In genomic region chr15:85401108-85401765, GRCh38 we compare ENCODE assay signal across 13 cellular contexts. TPM values are rescaled to one million over a fixed set of nuclear protein-coding genes. Genes with fewer than 3 reads are reported as not detected.
A peak's percentile ranks its signal among the peaks of the same experiment; 100 is the strongest.
DNase-seq lines count a peak whose midpoint lies in the region; ATAC-seq and TF ChIP-seq lines count a peak whose summit lies in the region.
"Had no signal": no experiment of that assay in that cellular context is flagged by ENCODE, and none has a peak within 500 bp of the region (broad histone marks: within the 10 kb centered on the region; RNA-seq: fewer than 3 reads in every experiment).

No MANE protein-coding gene starts in this region.

- peaks cover 3% of the 10 kb centered on the region for H3K79me1 ChIP-seq in neuronal stem cell (ENCODE audit: low read depth, low read length)

- DNase-seq in glutamatergic neuron: no peak
- DNase-seq in DMS79 treated with DMSO at 0.1 percent for 48 hours (lab: John Stamatoyannopoulos, UW): no peak
- DNase-seq in sciatic nerve (ENCODE audit: low spot score): no peak
- DNase-seq in NCI-H2227 (lab: John Stamatoyannopoulos, UW; ENCODE audit: unreplicated experiment): no peak
- no peak for DNase-seq in neuronal stem cell (ENCODE audit: low spot score)
- DNase-seq: amygdala, EL, KG1, NCI-H526 treated with DMSO at 0.1 percent for 48 hours, spleen had no signal

- H3K4ac ChIP-seq in neuronal stem cell (ENCODE audit: low read length): no peak overlapping the region

- no peak overlapping the region for H2BK12ac ChIP-seq in neuronal stem cell (ENCODE audit: low read length)

- H4K91ac ChIP-seq in neuronal stem cell (ENCODE audit: low read depth, low read length, poor library complexity): no peak overlapping the region

- H3K9me3 Mint-ChIP-seq in glutamatergic neuron (ENCODE audit: unreplicated experiment): no peaks in the 10 kb centered on the region

- WGBS in neuronal stem cell (ENCODE audit: extremely low coverage in 2 of 2, insufficient read length in 2 of 2, insufficient replicate concordance in 1 of 2), 2 donors: no CpG with 5 or more reads among the region's 4 CpGs

- no peaks in the 10 kb centered on the region for H3K9me3 ChIP-seq in DOHH2 (ENCODE audit: control insufficient read depth, insufficient read depth, low read length)
- H3K9me3 ChIP-seq in neuronal stem cell (replicated peaks in 1 of 2; ENCODE audit: control insufficient read depth in 2 of 2, insufficient read depth in 1 of 2, low read depth in 1 of 2, low read length in 2 of 2): peaks cover 0 to 4% of the 10 kb centered on the region in 2 donors
- H3K9me3 ChIP-seq: spleen had no signal

- H3K27ac ChIP-seq in DOHH2 (ENCODE audit: low read depth, low read length): peak overlapping the region; percentile 96
- H3K27ac ChIP-seq in neuronal stem cell (replicated peaks; ENCODE audit: low read length): no peak overlapping the region

- no peak overlapping the region for H3K4me3 Mint-ChIP-seq in glutamatergic neuron (ENCODE audit: unreplicated experiment)

- H3K4me2 ChIP-seq in DOHH2 (ENCODE audit: low read length) (peak overlapping the region; percentile 92), neuronal stem cell (ENCODE audit: insufficient read depth, low read length, poor library complexity, severe bottlenecking) (no peak overlapping the region)

- no peak overlapping the region for H3K9ac ChIP-seq in neuronal stem cell (ENCODE audit: low read depth, low read length, poor library complexity)

- intact Hi-C loops in sciatic nerve (cut with DNase I): no loop called here

- H3K23ac ChIP-seq in neuronal stem cell (ENCODE audit: low read depth, low read length, poor library complexity): no peak overlapping the region

- H3K4me3 ChIP-seq in DOHH2 (ENCODE audit: low read length): peak overlapping the region; percentile 70
- no peak overlapping the region for H3K4me3 ChIP-seq in neuronal stem cell (ENCODE audit: low read length in 2 of 2)
- H3K4me3 ChIP-seq: spleen had no signal

- H4K20me1 ChIP-seq in DOHH2 (ENCODE audit: control insufficient read depth, insufficient read depth, low read depth, low read length): peaks cover 9% of the 10 kb centered on the region; the same call in 1 of the 2 replicates

- H3K27ac Mint-ChIP-seq in glutamatergic neuron (ENCODE audit: unreplicated experiment): peak overlapping the region; percentile 50

- peak; percentile 63 for ATAC-seq in GM19452 (IDR thresholded peaks at IDR 0.05; ENCODE audit: unreplicated experiment)
- peak; percentile 46 for ATAC-seq in HG03565 (IDR thresholded peaks at IDR 0.05; ENCODE audit: unreplicated experiment)
- ATAC-seq in sciatic nerve: no peak

- H3F3A ChIP-seq in DOHH2 (ENCODE audit: control insufficient read depth, insufficient read depth): peaks cover 38% of the 10 kb centered on the region

- no peak overlapping the region for H4K8ac ChIP-seq in neuronal stem cell (ENCODE audit: low read depth, low read length)

- H3K36me3 Mint-ChIP-seq in glutamatergic neuron (ENCODE audit: unreplicated experiment): no peaks in the 10 kb centered on the region

- H3K14ac ChIP-seq in neuronal stem cell (ENCODE audit: low read length): no peak overlapping the region

- no peaks in the 10 kb centered on the region for H3K27me3 Mint-ChIP-seq in glutamatergic neuron (ENCODE audit: unreplicated experiment)

- no peaks in the 10 kb centered on the region for H3K9me2 ChIP-seq in DOHH2 (replicated peaks; ENCODE audit: control insufficient read depth, low read length)

- H2AK5ac ChIP-seq in neuronal stem cell (ENCODE audit: low read depth, low read length): no peak overlapping the region

- H3K36me3 ChIP-seq in DOHH2 (ENCODE audit: control insufficient read depth, low read length) (peaks cover 14% of the 10 kb centered on the region; the same call in 1 of the 2 replicates), neuronal stem cell (replicated peaks in 1 of 2; ENCODE audit: control insufficient read depth in 2 of 2, insufficient read depth in 2 of 2, low read length in 2 of 2) (no peaks in the 10 kb centered on the region)
- H3K36me3 ChIP-seq: spleen had no signal

- H3K18ac ChIP-seq in neuronal stem cell (ENCODE audit: low read length): no peak overlapping the region

- H2BK5ac ChIP-seq in neuronal stem cell (ENCODE audit: low read length): no peak overlapping the region

- no peak overlapping the region for H2BK120ac ChIP-seq in neuronal stem cell (ENCODE audit: low read depth, low read length)

- peaks cover 44% of the 10 kb centered on the region for H3K4me1 Mint-ChIP-seq in glutamatergic neuron (ENCODE audit: low read depth, unreplicated experiment)

- no peak for TF ChIP-seq CTCF in DOHH2 (IDR thresholded peaks at IDR 0.05; ENCODE audit: low read depth, low read length, poor library complexity, severe bottlenecking)
- no peak for TF ChIP-seq CTCF in glutamatergic neuron (IDR thresholded peaks at IDR 0.05; ENCODE audit: partially characterized antibody, unreplicated experiment)

- peaks cover 96% of the 10 kb centered on the region for H3K79me2 ChIP-seq in DOHH2 (ENCODE audit: control insufficient read depth, low read length)

- peaks cover 91% of the 10 kb centered on the region for H3K4me1 ChIP-seq in DOHH2 (ENCODE audit: control insufficient read depth, low read length)
- peaks cover 8 to 20% of the 10 kb centered on the region in 2 donors for H3K4me1 ChIP-seq in neuronal stem cell (ENCODE audit: control insufficient read depth in 2 of 2, insufficient read depth in 1 of 2, low read depth in 1 of 2, low read length in 2 of 2)

- H2BK15ac ChIP-seq in neuronal stem cell (ENCODE audit: low read length): no peak overlapping the region

- H3K27me3 ChIP-seq in DOHH2 (ENCODE audit: control insufficient read depth, low read length) (no peaks in the 10 kb centered on the region), neuronal stem cell (ENCODE audit: control insufficient read depth in 3 of 3, insufficient read depth in 3 of 3, low read depth in 1 of 3, low read length in 3 of 3) (no peaks in the 10 kb centered on the region)
- H3K27me3 ChIP-seq: spleen had no signal

- no peak overlapping the region for H2AFZ ChIP-seq in neuronal stem cell (ENCODE audit: low read length)

RNA-seq across cellular contexts. Expression of gene AKAP13, which starts 20.8 kb away (rescaled TPM):
- total RNA-seq in glutamatergic neuron (ENCODE audit: unreplicated experiment): 145 TPM
- 238 TPM for total RNA-seq in sciatic nerve
- polyA plus RNA-seq in neuronal stem cell (2013, experiment 1 of 2): 13.1 TPM
- polyA plus RNA-seq in neuronal stem cell (2013, experiment 2 of 2): 13.0 TPM
